22 cellular contexts compared by ENCODE assay signal in the genomic region with DNA sequence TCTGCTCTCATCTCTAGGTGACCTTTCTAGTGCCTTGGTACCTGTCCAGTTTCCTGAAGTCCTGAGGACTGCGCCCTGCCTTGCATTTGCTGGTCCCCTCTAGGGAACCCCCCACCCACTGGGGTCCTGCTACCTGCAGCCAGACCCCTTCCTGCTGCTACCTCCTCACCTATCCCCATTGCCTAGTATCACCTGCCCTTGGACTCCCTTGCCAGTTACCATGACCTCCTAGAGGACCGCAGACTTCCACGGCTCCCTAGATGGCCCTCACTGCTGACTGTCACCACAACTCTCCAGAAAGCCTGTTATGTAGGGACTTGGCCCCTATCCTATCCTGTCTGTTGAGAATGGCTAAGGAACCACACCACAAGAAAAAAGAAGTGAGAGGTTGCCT.
DNase-seq lines count a peak whose midpoint lies in the region; ATAC-seq, FAIRE-seq and TF ChIP-seq lines count a peak whose summit lies in the region.
"Had no signal": no experiment of that assay in that cellular context is flagged by ENCODE, and none has a peak within 500 bp of the region (broad histone marks: within the 10 kb centered on the region; RNA-seq: fewer than 3 reads in every experiment).

No MANE protein-coding gene starts in this region.

- no peak overlapping the region for H3K27ac Mint-ChIP-seq in astrocyte (ENCODE audit: unreplicated experiment)
- no peak overlapping the region for H3K27ac Mint-ChIP-seq in CD8-positive, alpha-beta T cell
- H3K27ac Mint-ChIP-seq: activated CD8-positive, alpha-beta T cell treated with anti-CD3 and anti-CD28 coated beads, Interleukin-2, amount 10 ng/mL, durations not matched to agents 7 days and 5 days; activated T-cell treated with anti-CD3 and anti-CD28 coated beads, Interleukin-2, amount 50 U/mL, for 24 hours; CD4-positive, alpha-beta T cell; stimulated activated memory B cell treated with anti-CD40 and anti-IgM and Interleukin-4, amounts not matched to agents 10 μg/mL and 1 μg/mL and 100 μg/mL, for 72 hours had no signal

- TF ChIP-seq POLR2A in sigmoid colon (IDR thresholded peaks at IDR 0.05) = no peak

- TF ChIP-seq EP300 in sigmoid colon (IDR thresholded peaks at IDR 0.05) = no peak

- H3K79me2 ChIP-seq in astrocyte (ENCODE audit: insufficient read depth, low read length) = no peaks in the 10 kb centered on the region

- H3K36me3 Mint-ChIP-seq in astrocyte (ENCODE audit: low read depth, unreplicated experiment) = no peaks in the 10 kb centered on the region
- no peaks in the 10 kb centered on the region for H3K36me3 Mint-ChIP-seq in CD8-positive, alpha-beta T cell
- H3K36me3 Mint-ChIP-seq: stimulated activated memory B cell treated with anti-CD40 and anti-IgM and Interleukin-4, amounts not matched to agents 10 μg/mL and 1 μg/mL and 100 μg/mL, for 72 hours had no signal

- peak overlapping the region; percentile 64 for H3K4me2 ChIP-seq in astrocyte (ENCODE audit: low read length)

- H3K36me3 ChIP-seq in astrocyte (ENCODE audit: insufficient read depth, low read length) (no peaks in the 10 kb centered on the region), sigmoid colon (no peaks in the 10 kb centered on the region)
- H3K36me3 ChIP-seq in CD8-positive, alpha-beta T cell (ENCODE audit: insufficient read depth, low read length) = no peaks in the 10 kb centered on the region
- H3K36me3 ChIP-seq: thyroid gland had no signal

- no peak overlapping the region for H3K4me3 Mint-ChIP-seq in astrocyte (ENCODE audit: unreplicated experiment)
- no peak overlapping the region for H3K4me3 Mint-ChIP-seq in CD8-positive, alpha-beta T cell
- H3K4me3 Mint-ChIP-seq: activated CD8-positive, alpha-beta T cell treated with anti-CD3 and anti-CD28 coated beads, Interleukin-2, amount 10 ng/mL, durations not matched to agents 7 days and 5 days; activated T-cell treated with anti-CD3 and anti-CD28 coated beads, Interleukin-2, amount 50 U/mL, for 24 hours; CD4-positive, alpha-beta T cell; stimulated activated memory B cell treated with anti-CD40 and anti-IgM and Interleukin-4, amounts not matched to agents 10 μg/mL and 1 μg/mL and 100 μg/mL, for 72 hours had no signal

- H3K4me1 ChIP-seq in astrocyte (ENCODE audit: insufficient read depth, low read length) = peaks cover 23% of the 10 kb centered on the region
- peaks cover 20% of the 10 kb centered on the region for H3K4me1 ChIP-seq in right cardiac atrium (ENCODE audit: control insufficient read depth, insufficient read depth, low read length)
- peaks cover 0 to 31% (median 27%) of the 10 kb centered on the region in 4 donors for H3K4me1 ChIP-seq in sigmoid colon
- no peaks in the 10 kb centered on the region for H3K4me1 ChIP-seq in CD8-positive, alpha-beta T cell (ENCODE audit: insufficient read depth, low read length)

- peak overlapping the region; percentile 54 for H3K9ac ChIP-seq in astrocyte (ENCODE audit: low read length)

- 40% methylated on average over 3 of the region's 3 CpGs for WGBS in right cardiac atrium
- WGBS in sigmoid colon, 2 donors = 75 to 85% methylated on average over 3 of the region's 3 CpGs

- H3K4me1 Mint-ChIP-seq in astrocyte (ENCODE audit: low read depth, unreplicated experiment) = no peaks in the 10 kb centered on the region
- H3K4me1 Mint-ChIP-seq in CD8-positive, alpha-beta T cell (ENCODE audit: low read depth) = no peaks in the 10 kb centered on the region
- H3K4me1 Mint-ChIP-seq: stimulated activated memory B cell treated with anti-CD40 and anti-IgM and Interleukin-4, amounts not matched to agents 10 μg/mL and 1 μg/mL and 100 μg/mL, for 72 hours had no signal

- intact Hi-C loops in right cardiac atrium (cut with DNase I) = loop anchor here in 1 of 4 donors (10.0 kb wide), 1 partner anchor 61 kb away; no protein-coding TSS in a partner anchor
- intact Hi-C loops in sigmoid colon (cut with DNase I) = loop anchor here (10.0 kb wide), 1 partner anchor 101 kb away; no protein-coding TSS in a partner anchor
- intact Hi-C loops in sciatic nerve (cut with DNase I) = no loop called here
- intact Hi-C loops in CD8-positive, alpha-beta T cell (cut with DNase I, micrococcal nuclease) = no loop called here

- no peaks in the 10 kb centered on the region for H4K20me1 ChIP-seq in astrocyte (ENCODE audit: insufficient read depth, low read length)

- H3K27me3 Mint-ChIP-seq in astrocyte (ENCODE audit: low read depth, unreplicated experiment) = peaks cover 14% of the 10 kb centered on the region
- peaks cover 5% of the 10 kb centered on the region for H3K27me3 Mint-ChIP-seq in CD8-positive, alpha-beta T cell (ENCODE audit: low read depth)
- H3K27me3 Mint-ChIP-seq: CD4-positive, alpha-beta T cell had no signal

- CTCF ChIA-PET in GM10248 (lab: Yijun Ruan, JAX) = no interaction called here
- CTCF ChIA-PET in CD8-positive, alpha-beta T cell (lab: Charles Lee) = no interaction called here

- ATAC-seq in right cardiac atrium (peak in 1 of 2 donors; percentile 12), sciatic nerve (no peak), HG03139 (IDR thresholded peaks at IDR 0.05; ENCODE audit: unreplicated experiment) (no peak)
- no peak for ATAC-seq in CD8-positive, alpha-beta T cell
- ATAC-seq: activated CD8-positive, alpha-beta T cell treated with anti-CD3 and anti-CD28 coated beads, Interleukin-2, amount 10 ng/mL, durations not matched to agents 7 days and 5 days; stimulated activated memory B cell treated with anti-CD40 and anti-IgM and Interleukin-4, amounts not matched to agents 10 μg/mL and 1 μg/mL and 100 μg/mL, for 72 hours had no signal

- H3K4me3 ChIP-seq in astrocyte (ENCODE audit: insufficient read depth, low read depth, low read length) (no peak overlapping the region), right cardiac atrium (ENCODE audit: low read length) (no peak overlapping the region), sigmoid colon (no peak overlapping the region)
- H3K4me3 ChIP-seq in CD8-positive, alpha-beta T cell (ENCODE audit: low read depth, low read length) = no peak overlapping the region
- H3K4me3 ChIP-seq: SK-N-MC, thyroid gland had no signal

- DNase-seq in GM10248 (ENCODE audit: extremely low spot score) (peak; percentile 4), astrocyte (ENCODE audit: low read depth) (no peak), right cardiac atrium (no peak), sigmoid colon (no peak), sciatic nerve (ENCODE audit: low spot score) (no peak), DMS53 (lab: John Stamatoyannopoulos, UW) (no peak)
- DNase-seq in CD8-positive, alpha-beta T cell = no peak
- DNase-seq: activated CD4-positive, CD25-positive, alpha-beta regulatory T cell; activated CD8-positive, alpha-beta T cell treated with anti-CD3 and anti-CD28 coated beads, Interleukin-2, amount 10 ng/mL, durations not matched to agents 7 days and 5 days; activated naive CD4-positive, alpha-beta T cell treated with Interleukin-2 at 50 U/mL for 16 hours; activated T-cell treated with anti-CD3 and anti-CD28 coated beads, Interleukin-2, amount 50 U/mL, for 24 hours; CD4-positive, alpha-beta T cell; DMS79; glutamatergic neuron; HCEC 1CT; NCI-H1105 treated with DMSO at 0.1 percent for 48 hours; NCI-H2081 had no signal

- POLR2A ChIA-PET in GM10248 (lab: Yijun Ruan, JAX) = no interaction called here
- POLR2A ChIA-PET in CD8-positive, alpha-beta T cell (lab: Charles Lee) = no interaction called here

- FAIRE-seq in astrocyte (lab: Jason Lieb, UNC) = no peak
- FAIRE-seq: GM12892 had no signal

- TF ChIP-seq CTCF in GM10248 (IDR thresholded peaks at IDR 0.05; ENCODE audit: control extremely low read depth, extremely low read depth, low read depth, missing control alignments) = no peak
- TF ChIP-seq CTCF in astrocyte (IDR thresholded peaks at IDR 0.05; ENCODE audit: insufficient read depth, low read depth, low read length) = no peak
- TF ChIP-seq CTCF in sigmoid colon (IDR thresholded peaks at IDR 0.05) = no peak
- no peak for TF ChIP-seq CTCF in CD8-positive, alpha-beta T cell (IDR thresholded peaks at IDR 0.05)

- H3K9me3 ChIP-seq in astrocyte (ENCODE audit: insufficient read depth, low read depth, low read length) (no peaks in the 10 kb centered on the region), right cardiac atrium (ENCODE audit: control insufficient read depth, low read length) (no peaks in the 10 kb centered on the region), sigmoid colon (no peaks in the 10 kb centered on the region)
- H3K9me3 ChIP-seq in CD8-positive, alpha-beta T cell (ENCODE audit: low read length) = no peaks in the 10 kb centered on the region
- H3K9me3 ChIP-seq: thyroid gland had no signal

- H3K27ac ChIP-seq in astrocyte (ENCODE audit: low read depth, low read length) (no peak overlapping the region), right cardiac atrium (ENCODE audit: low read length) (peak overlapping the region; percentile 86), sigmoid colon (peak overlapping the region; percentile 64 to 72 (median 70))
- H3K27ac ChIP-seq in CD8-positive, alpha-beta T cell (ENCODE audit: low read depth, low read length) = no peak overlapping the region
- H3K27ac ChIP-seq: SK-N-MC, thyroid gland had no signal

- peaks cover 7% of the 10 kb centered on the region for H3K9me3 Mint-ChIP-seq in astrocyte (ENCODE audit: unreplicated experiment)
- H3K9me3 Mint-ChIP-seq in CD8-positive, alpha-beta T cell = no peaks in the 10 kb centered on the region
- H3K9me3 Mint-ChIP-seq: activated T-cell treated with anti-CD3 and anti-CD28 coated beads, Interleukin-2, amount 50 U/mL, for 24 hours; CD4-positive, alpha-beta T cell; stimulated activated memory B cell treated with anti-CD40 and anti-IgM and Interleukin-4, amounts not matched to agents 10 μg/mL and 1 μg/mL and 100 μg/mL, for 72 hours had no signal

- H2AFZ ChIP-seq in astrocyte (ENCODE audit: low read depth, low read length) = no peak overlapping the region

- H3K27me3 ChIP-seq in astrocyte (ENCODE audit: insufficient read depth, low read length) (no peaks in the 10 kb centered on the region), right cardiac atrium (ENCODE audit: control insufficient read depth, insufficient read depth) (no peaks in the 10 kb centered on the region), sigmoid colon (no peaks in the 10 kb centered on the region)
- H3K27me3 ChIP-seq in CD8-positive, alpha-beta T cell (ENCODE audit: insufficient read depth, low read length) = no peaks in the 10 kb centered on the region
- H3K27me3 ChIP-seq: thyroid gland had no signal

Comparison
In these comparisons a context has a peak if more than half of its experiments do, and no peak if none do; other contexts are left out.
1. H3K27ac ChIP-seq: peak in right cardiac atrium (single experiment) and sigmoid colon (4 of 4); none in astrocyte (single experiment) and CD8-positive, alpha-beta T cell (single experiment).